Comparison of ENCODE assay signal across 26 cellular contexts in the genomic region with DNA sequence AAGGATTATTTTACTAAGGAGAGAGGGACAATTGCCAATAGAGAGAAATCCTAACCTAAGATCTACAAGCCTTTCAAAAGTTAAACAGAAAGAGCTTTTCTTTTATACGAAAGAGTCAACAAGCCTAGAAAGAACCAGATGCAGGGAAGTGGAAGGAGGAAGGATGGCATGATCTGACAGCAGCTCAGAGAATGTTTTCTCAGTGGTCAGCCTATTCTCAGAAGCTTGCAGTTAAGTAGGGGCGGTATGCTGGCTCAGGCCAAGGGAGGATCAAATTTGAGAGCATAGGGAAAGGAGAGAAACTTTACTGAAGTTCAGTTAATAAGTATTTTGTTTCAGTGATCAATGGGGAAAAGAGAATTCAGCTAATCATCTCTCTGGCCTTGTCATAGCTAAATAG.
"Had no signal": no experiment of that assay in that cellular context is flagged by ENCODE, and none has a peak within 500 bp of the region (broad histone marks: within the 10 kb centered on the region; RNA-seq: fewer than 3 reads in every experiment).

No MANE protein-coding gene starts in this region.

- H3K9me3 Mint-ChIP-seq: stimulated activated memory B cell treated with anti-CD40 and anti-IgM and Interleukin-4, amounts not matched to agents 10 μg/mL and 1 μg/mL and 100 μg/mL, for 72 hours had no signal

- H3K27ac Mint-ChIP-seq: memory B cell; mesothelial cell of epicardium; natural killer cell treated with Interleukin-12 subunit alpha and Interleukin-12 subunit beta and Interleukin-15 and Interleukin-18, amount 100 ng/mL, for 72 hours; stimulated activated memory B cell treated with anti-CD40 and anti-IgM and Interleukin-4, amounts not matched to agents 10 μg/mL and 1 μg/mL and 100 μg/mL, for 72 hours had no signal

- H3K27me3 Mint-ChIP-seq: memory B cell; natural killer cell treated with Interleukin-12 subunit alpha and Interleukin-12 subunit beta and Interleukin-15 and Interleukin-18, amount 100 ng/mL, for 72 hours; stimulated activated memory B cell treated with anti-CD40 and anti-IgM and Interleukin-4, amounts not matched to agents 10 μg/mL and 1 μg/mL and 100 μg/mL, for 72 hours had no signal

- H3K4me1 Mint-ChIP-seq: memory B cell; stimulated activated memory B cell treated with anti-CD40 and anti-IgM and Interleukin-4, amounts not matched to agents 10 μg/mL and 1 μg/mL and 100 μg/mL, for 72 hours had no signal

- H3K9me3 ChIP-seq: colonic mucosa, esophagus squamous epithelium, gastroesophageal sphincter, left ventricle myocardium inferior, lower lobe of right lung, neutrophil, psoas muscle, right lobe of liver, spleen, stomach, thoracic aorta, transverse colon had no signal

- H3K4me1 ChIP-seq: colonic mucosa, esophagus squamous epithelium, gastroesophageal sphincter, left ventricle myocardium inferior, lower lobe of right lung, psoas muscle, right lobe of liver, spleen, stomach, transverse colon had no signal

- H3K27ac ChIP-seq: colonic mucosa, esophagus squamous epithelium, gastroesophageal sphincter, left ventricle myocardium inferior, lower lobe of right lung, neutrophil, psoas muscle, right lobe of liver, spleen, stomach, thoracic aorta, transverse colon had no signal

- H3K36me3 Mint-ChIP-seq: memory B cell; mesothelial cell of epicardium; natural killer cell treated with Interleukin-12 subunit alpha and Interleukin-12 subunit beta and Interleukin-15 and Interleukin-18, amount 100 ng/mL, for 72 hours; stimulated activated memory B cell treated with anti-CD40 and anti-IgM and Interleukin-4, amounts not matched to agents 10 μg/mL and 1 μg/mL and 100 μg/mL, for 72 hours had no signal

- ATAC-seq: gastroesophageal sphincter; left cardiac atrium; lower lobe of right lung; natural killer cell treated with Interleukin-12 subunit alpha and Interleukin-12 subunit beta and Interleukin-15 and Interleukin-18, amount 100 ng/mL, for 72 hours; psoas muscle; right lobe of liver; stimulated activated memory B cell treated with anti-CD40 and anti-IgM and Interleukin-4, amounts not matched to agents 10 μg/mL and 1 μg/mL and 100 μg/mL, for 72 hours had no signal

- H3K4me3 Mint-ChIP-seq: memory B cell; mesothelial cell of epicardium; natural killer cell treated with Interleukin-12 subunit alpha and Interleukin-12 subunit beta and Interleukin-15 and Interleukin-18, amount 100 ng/mL, for 72 hours; stimulated activated memory B cell treated with anti-CD40 and anti-IgM and Interleukin-4, amounts not matched to agents 10 μg/mL and 1 μg/mL and 100 μg/mL, for 72 hours had no signal

- H3K4me3 ChIP-seq: colonic mucosa, esophagus squamous epithelium, gastroesophageal sphincter, left ventricle myocardium inferior, lower lobe of right lung, psoas muscle, right lobe of liver, spleen, stomach, thoracic aorta, transverse colon had no signal

- H3K27me3 ChIP-seq: colonic mucosa, esophagus squamous epithelium, gastroesophageal sphincter, neutrophil, right lobe of liver, spleen, stomach, transverse colon had no signal

- DNase-seq: colonic mucosa; dermis blood vessel endothelial cell; esophagus squamous epithelium; foreskin fibroblast; glutamatergic neuron; kidney; left cardiac atrium; left ventricle myocardium inferior; lower lobe of right lung; psoas muscle; retina; right lobe of liver; spleen; stimulated activated CD4-positive, alpha-beta T cell treated with anti-CD3 and anti-CD28 coated beads, Interleukin-15, amount 100 ng/mL, for 24 hours; stimulated activated CD4-positive, alpha-beta T cell treated with anti-CD3 and anti-CD28 coated beads, Interleukin-1b, Interleukin-23, amount 100 ng/mL, for 48 hours; stimulated activated CD4-positive, alpha-beta T cell treated with anti-CD3 and anti-CD28 coated beads, Interleukin-4, amount 100 ng/mL, for 24 hours; stomach; substantia nigra; transverse colon had no signal

- H3K36me3 ChIP-seq: colonic mucosa, esophagus squamous epithelium, gastroesophageal sphincter, left ventricle myocardium inferior, lower lobe of right lung, neutrophil, right lobe of liver, spleen, stomach, thoracic aorta, transverse colon had no signal
